In genomic region chr6:15496345-15497131, GRCh38 we compare ENCODE assay signal across 15 cellular contexts.
"Had no signal": no experiment of that assay in that cellular context is flagged by ENCODE, and none has a peak within 500 bp of the region (broad histone marks: within the 10 kb centered on the region; RNA-seq: fewer than 3 reads in every experiment).

No MANE protein-coding gene starts in this region.

- DNase-seq: activated CD4-positive, alpha-beta T cell treated with anti-CD3 and anti-CD28 coated beads, Interleukin-2, amount 50 U/mL, for 4 hours; activated CD8-positive, alpha-beta memory T cell treated with anti-CD3 and anti-CD28 coated beads, Interleukin-2, amount 50 U/mL, for 4 hours; activated naive CD4-positive, alpha-beta T cell treated with anti-CD3 and anti-CD28 coated beads, Interleukin-2, amount 10 ng/mL, durations not matched to agents 7 days and 5 days; cerebellar nuclear complex; glutamatergic neuron; left colon; mesenchymal stem cell; stimulated activated CD4-positive, alpha-beta T cell treated with anti-CD3 and anti-CD28 coated beads, Interleukin-4, amount 100 ng/mL, for 1 hour; stimulated activated CD8-positive, alpha-beta memory T cell treated with anti-CD3 and anti-CD28 coated beads, Interleukin-4, amount 100 ng/mL, for 48 hours had no signal

- H3K27ac ChIP-seq: testis had no signal

- H3K27ac Mint-ChIP-seq: activated naive CD4-positive, alpha-beta T cell treated with anti-CD3 and anti-CD28 coated beads, Interleukin-2, amount 10 ng/mL, durations not matched to agents 7 days and 5 days; activated T-helper 2 cell treated with anti-CD3 and anti-CD28 coated beads, Interferon-gamma antibody, Interleukin-2, Interleukin-4, amounts not matched to agents 10 μg/mL and 5 μg/mL and 100 μg/mL, durations not matched to agents 14 hours and 24 hours and 36 hours; natural killer cell treated with Interleukin-12 subunit alpha and Interleukin-12 subunit beta and Interleukin-15 and Interleukin-18, amount 100 ng/mL, for 72 hours; stimulated activated naive CD8-positive, alpha-beta T cell treated with anti-CD3 and anti-CD28 coated beads, Interleukin-15, Interleukin-2, amounts not matched to agents 100 ng/mL and 50 ng/mL, for 24 hours; T-helper 1 cell treated with Interleukin-12 subunit alpha and Interleukin-12 subunit beta and Interleukin-4 antibody, amounts not matched to agents 30 μg/mL and 1 μg/mL, for 36 hours had no signal

- H3K27me3 ChIP-seq: testis had no signal

- H3K4me3 ChIP-seq: testis had no signal

- H3K36me3 Mint-ChIP-seq: natural killer cell treated with Interleukin-12 subunit alpha and Interleukin-12 subunit beta and Interleukin-15 and Interleukin-18, amount 100 ng/mL, for 72 hours had no signal

- H3K9me3 Mint-ChIP-seq: activated naive CD4-positive, alpha-beta T cell treated with anti-CD3 and anti-CD28 coated beads, Interleukin-2, amount 10 ng/mL, durations not matched to agents 7 days and 5 days; activated T-helper 2 cell treated with anti-CD3 and anti-CD28 coated beads, Interferon-gamma antibody, Interleukin-2, Interleukin-4, amounts not matched to agents 10 μg/mL and 5 μg/mL and 100 μg/mL, durations not matched to agents 14 hours and 24 hours and 36 hours; natural killer cell treated with Interleukin-12 subunit alpha and Interleukin-12 subunit beta and Interleukin-15 and Interleukin-18, amount 100 ng/mL, for 72 hours; stimulated activated naive CD8-positive, alpha-beta T cell treated with anti-CD3 and anti-CD28 coated beads, Interleukin-15, Interleukin-2, amounts not matched to agents 100 ng/mL and 50 ng/mL, for 24 hours; T-helper 1 cell treated with Interleukin-12 subunit alpha and Interleukin-12 subunit beta and Interleukin-4 antibody, amounts not matched to agents 30 μg/mL and 1 μg/mL, for 36 hours had no signal

- H3K27me3 Mint-ChIP-seq: activated naive CD4-positive, alpha-beta T cell treated with anti-CD3 and anti-CD28 coated beads, Interleukin-2, amount 10 ng/mL, durations not matched to agents 7 days and 5 days; natural killer cell treated with Interleukin-12 subunit alpha and Interleukin-12 subunit beta and Interleukin-15 and Interleukin-18, amount 100 ng/mL, for 72 hours; stimulated activated naive CD8-positive, alpha-beta T cell treated with anti-CD3 and anti-CD28 coated beads, Interleukin-15, Interleukin-2, amounts not matched to agents 100 ng/mL and 50 ng/mL, for 24 hours had no signal

- H3K9me3 ChIP-seq: testis had no signal

- H3K4me3 Mint-ChIP-seq: activated naive CD4-positive, alpha-beta T cell treated with anti-CD3 and anti-CD28 coated beads, Interleukin-2, amount 10 ng/mL, durations not matched to agents 7 days and 5 days; natural killer cell treated with Interleukin-12 subunit alpha and Interleukin-12 subunit beta and Interleukin-15 and Interleukin-18, amount 100 ng/mL, for 72 hours; stimulated activated naive CD8-positive, alpha-beta T cell treated with anti-CD3 and anti-CD28 coated beads, Interleukin-15, Interleukin-2, amounts not matched to agents 100 ng/mL and 50 ng/mL, for 24 hours; T-helper 1 cell treated with Interleukin-12 subunit alpha and Interleukin-12 subunit beta and Interleukin-4 antibody, amounts not matched to agents 30 μg/mL and 1 μg/mL, for 36 hours had no signal

- ATAC-seq: esophagus mucosa; left colon; natural killer cell treated with Interleukin-12 subunit alpha and Interleukin-12 subunit beta and Interleukin-15 and Interleukin-18, amount 100 ng/mL, for 72 hours had no signal
